ENCODE assay signal across 29 cellular contexts in genomic region chr12:1324099-1324498, GRCh38.
"Had no signal": no experiment of that assay in that cellular context is flagged by ENCODE, and none has a peak within 500 bp of the region (broad histone marks: within the 10 kb centered on the region; RNA-seq: fewer than 3 reads in every experiment).

No MANE protein-coding gene starts in this region.

- DNase-seq: activated B cell treated with CpG ODN at 0.5 μM for 24 hours; activated CD4-positive, alpha-beta memory T cell treated with anti-CD3 and anti-CD28 coated beads for 36 hours; activated CD4-positive, alpha-beta T cell treated with anti-CD3 and anti-CD28 coated beads, Interleukin-2, amount 10 ng/mL, durations not matched to agents 24 days and 14 days; activated CD8-positive, alpha-beta memory T cell treated with anti-CD3 and anti-CD28 coated beads, Interleukin-2, amount 10 ng/mL, durations not matched to agents 7 days and 5 days; activated CD8-positive, alpha-beta memory T cell treated with anti-CD3 and anti-CD28 coated beads, Interleukin-2, amount 50 U/mL, for 4 hours; activated CD8-positive, alpha-beta T cell treated with anti-CD3 and anti-CD28 coated beads, Interleukin-2, amount 10 ng/mL, durations not matched to agents 7 days and 5 days; activated gamma-delta T cell; activated naive CD4-positive, alpha-beta T cell treated with anti-CD3 and anti-CD28 coated beads, Interleukin-2, amount 50 U/mL, for 16 hours; activated naive CD4-positive, alpha-beta T cell treated with Interleukin-2 at 50 U/mL for 16 hours; activated naive CD8-positive, alpha-beta T cell treated with anti-CD3 and anti-CD28 coated beads for 36 hours; activated naive CD8-positive, alpha-beta T cell treated with anti-CD3 and anti-CD28 coated beads, Interleukin-2, amount 50 U/mL, for 24 hours; activated T-cell treated with anti-CD3 and anti-CD28 coated beads, Interleukin-2, amount 50 U/mL, for 1 hour; activated T-cell treated with anti-CD3 and anti-CD28 coated beads, Interleukin-2, amount 50 U/mL, for 48 hours; adrenal gland; amygdala; aorta; body of pancreas; caudate nucleus; cortex of kidney; effector CD8-positive, alpha-beta T cell; foreskin fibroblast; head of caudate nucleus; T-helper 1 cell; T-helper 17 cell; T1000; WERI-Rb-1 had no signal

- H3K9me3 Mint-ChIP-seq: activated B cell treated with CpG ODN at 0.5 μM for 24 hours; activated CD4-positive, alpha-beta memory T cell treated with anti-CD3 and anti-CD28 coated beads for 36 hours; activated CD4-positive, alpha-beta T cell treated with anti-CD3 and anti-CD28 coated beads, Interleukin-2, amount 10 ng/mL, durations not matched to agents 24 days and 14 days; activated naive CD8-positive, alpha-beta T cell treated with anti-CD3 and anti-CD28 coated beads for 36 hours; activated naive CD8-positive, alpha-beta T cell treated with anti-CD3 and anti-CD28 coated beads, Interleukin-2, amount 50 U/mL, for 24 hours; T-helper 2 cell treated with Interferon-gamma antibody and Interleukin-4, amounts not matched to agents 5 μg/mL and 100 μg/mL, for 36 hours had no signal

- H3K36me3 ChIP-seq: adrenal gland, WERI-Rb-1 had no signal

- ATAC-seq: activated CD4-positive, CD25-positive, alpha-beta regulatory T cell treated with anti-CD3 and anti-CD28 coated beads, Interleukin-2, amount 50 U/mL, for 24 hours; activated CD8-positive, alpha-beta memory T cell treated with anti-CD3 and anti-CD28 coated beads, Interleukin-2, amount 10 ng/mL, durations not matched to agents 7 days and 5 days; activated CD8-positive, alpha-beta T cell treated with anti-CD3 and anti-CD28 coated beads, Interleukin-2, amount 10 ng/mL, durations not matched to agents 7 days and 5 days; activated naive CD8-positive, alpha-beta T cell treated with anti-CD3 and anti-CD28 coated beads, Interleukin-2, amount 50 U/mL, for 24 hours; body of pancreas; esophagus mucosa; T-helper 17 cell had no signal

- H3K9me3 ChIP-seq: adrenal gland, body of pancreas had no signal

- H3K36me3 Mint-ChIP-seq: activated CD8-positive, alpha-beta memory T cell treated with anti-CD3 and anti-CD28 coated beads, Interleukin-2, amount 10 ng/mL, durations not matched to agents 7 days and 5 days had no signal

- H3K4me3 Mint-ChIP-seq: activated B cell treated with CpG ODN at 0.5 μM for 24 hours; activated CD4-positive, alpha-beta memory T cell treated with anti-CD3 and anti-CD28 coated beads for 36 hours; activated CD4-positive, alpha-beta T cell treated with anti-CD3 and anti-CD28 coated beads, Interleukin-2, amount 10 ng/mL, durations not matched to agents 24 days and 14 days; activated CD8-positive, alpha-beta memory T cell treated with anti-CD3 and anti-CD28 coated beads, Interleukin-2, amount 10 ng/mL, durations not matched to agents 7 days and 5 days; activated CD8-positive, alpha-beta T cell treated with anti-CD3 and anti-CD28 coated beads, Interleukin-2, amount 10 ng/mL, durations not matched to agents 7 days and 5 days; activated naive CD8-positive, alpha-beta T cell treated with anti-CD3 and anti-CD28 coated beads for 36 hours; activated naive CD8-positive, alpha-beta T cell treated with anti-CD3 and anti-CD28 coated beads, Interleukin-2, amount 50 U/mL, for 24 hours; T-helper 17 cell; T-helper 2 cell treated with Interferon-gamma antibody and Interleukin-4, amounts not matched to agents 5 μg/mL and 100 μg/mL, for 36 hours had no signal

- H3K27me3 Mint-ChIP-seq: activated B cell treated with CpG ODN at 0.5 μM for 24 hours; activated CD4-positive, alpha-beta memory T cell treated with anti-CD3 and anti-CD28 coated beads for 36 hours; activated CD4-positive, alpha-beta T cell treated with anti-CD3 and anti-CD28 coated beads, Interleukin-2, amount 10 ng/mL, durations not matched to agents 24 days and 14 days; activated CD8-positive, alpha-beta memory T cell treated with anti-CD3 and anti-CD28 coated beads, Interleukin-2, amount 10 ng/mL, durations not matched to agents 7 days and 5 days; activated naive CD8-positive, alpha-beta T cell treated with anti-CD3 and anti-CD28 coated beads for 36 hours; activated naive CD8-positive, alpha-beta T cell treated with anti-CD3 and anti-CD28 coated beads, Interleukin-2, amount 50 U/mL, for 24 hours; T-helper 17 cell had no signal

- H3K4me3 ChIP-seq: adrenal gland, body of pancreas had no signal

- H3K27me3 ChIP-seq: adrenal gland, body of pancreas had no signal

- H3K27ac Mint-ChIP-seq: activated B cell treated with CpG ODN at 0.5 μM for 24 hours; activated CD4-positive, alpha-beta memory T cell treated with anti-CD3 and anti-CD28 coated beads for 36 hours; activated CD4-positive, alpha-beta T cell treated with anti-CD3 and anti-CD28 coated beads, Interleukin-2, amount 10 ng/mL, durations not matched to agents 24 days and 14 days; activated CD8-positive, alpha-beta memory T cell treated with anti-CD3 and anti-CD28 coated beads, Interleukin-2, amount 10 ng/mL, durations not matched to agents 7 days and 5 days; activated CD8-positive, alpha-beta T cell treated with anti-CD3 and anti-CD28 coated beads, Interleukin-2, amount 10 ng/mL, durations not matched to agents 7 days and 5 days; activated naive CD8-positive, alpha-beta T cell treated with anti-CD3 and anti-CD28 coated beads for 36 hours; activated naive CD8-positive, alpha-beta T cell treated with anti-CD3 and anti-CD28 coated beads, Interleukin-2, amount 50 U/mL, for 24 hours; T-helper 17 cell; T-helper 2 cell treated with Interferon-gamma antibody and Interleukin-4, amounts not matched to agents 5 μg/mL and 100 μg/mL, for 36 hours had no signal

- H3K27ac ChIP-seq: body of pancreas, WERI-Rb-1 had no signal
